8 cellular contexts compared by ENCODE assay signal in the genomic region with DNA sequence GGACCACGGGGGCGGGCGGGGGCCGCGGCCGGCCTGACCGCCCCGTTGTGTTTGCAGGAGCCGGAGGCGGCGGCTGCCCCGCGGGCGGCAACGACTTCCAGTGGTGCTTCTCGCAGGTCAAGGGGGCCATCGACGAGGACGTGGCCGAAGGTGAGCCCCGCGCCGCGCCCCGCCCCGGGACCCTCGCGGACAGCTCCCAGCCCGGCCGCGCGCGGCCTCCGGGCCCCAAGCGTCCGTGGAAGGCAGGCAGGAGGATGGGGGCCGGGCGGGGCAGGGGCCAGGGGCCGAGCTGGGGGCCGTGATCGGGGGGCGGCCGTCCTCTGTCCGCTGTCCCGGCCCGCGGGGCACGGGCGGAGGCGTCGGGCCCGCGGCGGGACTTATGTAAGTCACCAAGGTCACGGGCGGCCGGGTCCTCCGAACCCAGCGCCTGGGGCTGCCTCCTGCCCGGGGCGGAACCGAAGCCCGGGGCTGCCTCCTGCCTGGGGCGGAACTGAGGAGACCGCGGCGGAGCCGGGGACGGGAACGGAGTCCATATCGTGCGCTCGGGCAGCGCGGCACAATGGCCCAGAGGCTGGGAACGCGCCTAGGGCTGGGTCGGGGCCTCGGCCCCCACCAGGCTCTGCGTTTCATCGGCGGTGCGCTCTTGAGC. TPM values are rescaled to one million over a fixed set of nuclear protein-coding genes. Genes with fewer than 3 reads are reported as not detected.
DNase-seq lines count a peak whose midpoint lies in the region; ATAC-seq, FAIRE-seq and TF ChIP-seq lines count a peak whose summit lies in the region.

No MANE protein-coding gene starts in this region.

- DNase-seq in AG10803 (ENCODE audit: low read depth) (peak; percentile 36), T-helper 2 cell (peak in 4 of 5 experiments; percentile 27 to 61 (median 40)), bronchial epithelial cell (ENCODE audit: low read depth) (no peak), GF-D8 (lab: John Stamatoyannopoulos, UW) (no peak)
- peak; percentile 25 for DNase-seq in stimulated activated CD8-positive, alpha-beta memory T cell treated with anti-CD3 and anti-CD28 coated beads, Interleukin-12 subunit alpha, Interleukin-12 subunit beta, amount 100 ng/mL, for 1 hour (ENCODE audit: low read depth)

- TF ChIP-seq CTCF in AG10803 (conservative IDR thresholded peaks at IDR 0.05; ENCODE audit: low read length) (no peak), bronchial epithelial cell (IDR thresholded peaks at IDR 0.05; ENCODE audit: insufficient read depth, low read length, severe bottlenecking) (no peak)

- H3K36me3 ChIP-seq in bronchial epithelial cell (ENCODE audit: control insufficient read depth, insufficient read depth, low read length): peaks cover 4% of the 10 kb centered on the region

- H3K27me3 ChIP-seq in bronchial epithelial cell (ENCODE audit: control insufficient read depth, insufficient read depth, low read length): no peaks in the 10 kb centered on the region
- no peaks in the 10 kb centered on the region for H3K27me3 ChIP-seq in layer of hippocampus (ENCODE audit: control insufficient read depth, insufficient read depth, low read length)

- ATAC-seq in GM19035 (IDR thresholded peaks at IDR 0.05; ENCODE audit: unreplicated experiment) (peak; percentile 28), HG03159 (IDR thresholded peaks at IDR 0.05; ENCODE audit: unreplicated experiment) (peak; percentile 27)

- peak overlapping the region; percentile 46 for H3K27ac ChIP-seq in layer of hippocampus (ENCODE audit: low read depth, low read length)

- FAIRE-seq in bronchial epithelial cell (lab: Jason Lieb, UNC): no peak

- H3K4me3 ChIP-seq in AG10803 (ENCODE audit: low read length): peak overlapping the region; percentile 77
- peak overlapping the region; percentile 71 for H3K4me3 ChIP-seq in bronchial epithelial cell (ENCODE audit: low read depth, low read length)

RNA-seq across cellular contexts. Expression of a gene that starts 0.5 kb away (rescaled TPM):
- total RNA-seq in bronchial epithelial cell: 31.7 and 34.2 TPM in 2 replicates

Comparison
In these comparisons a context has a peak if more than half of its experiments do, and no peak if none do; other contexts are left out.
1. DNase-seq: peak in AG10803 (single experiment), T-helper 2 cell (4 of 5) and stimulated activated CD8-positive, alpha-beta memory T cell treated with anti-CD3 and anti-CD28 coated beads, Interleukin-12 subunit alpha, Interleukin-12 subunit beta, amount 100 ng/mL, for 1 hour (single experiment); none in bronchial epithelial cell (single experiment) and GF-D8 (single experiment).